ENCODE assay signal across 14 cellular contexts in genomic region chr15:62494144-62494543, GRCh38.
"Had no signal": no experiment of that assay in that cellular context is flagged by ENCODE, and none has a peak within 500 bp of the region (broad histone marks: within the 10 kb centered on the region; RNA-seq: fewer than 3 reads in every experiment).

No MANE protein-coding gene starts in this region.

- H3K9me3 ChIP-seq: psoas muscle, sigmoid colon, upper lobe of left lung had no signal

- H3K27ac ChIP-seq: coronary artery, psoas muscle, upper lobe of left lung had no signal

- H3K36me3 ChIP-seq: sigmoid colon, upper lobe of left lung had no signal

- H3K27me3 ChIP-seq: sigmoid colon, upper lobe of left lung had no signal

- H3K4me1 ChIP-seq: upper lobe of left lung had no signal

- H3K4me3 ChIP-seq: coronary artery, lung, psoas muscle, sigmoid colon, upper lobe of left lung had no signal

- DNase-seq: activated CD4-positive, alpha-beta T cell treated with anti-CD3 and anti-CD28 coated beads, Interleukin-2, amount 10 ng/mL, durations not matched to agents 24 days and 14 days; activated naive CD4-positive, alpha-beta T cell treated with anti-CD3 and anti-CD28 coated beads for 36 hours; central memory CD4-positive, alpha-beta T cell; effector memory CD8-positive, alpha-beta T cell; kidney glomerular epithelial cell; natural killer cell; psoas muscle; sigmoid colon; stimulated activated CD4-positive, alpha-beta T cell treated with anti-CD3 and anti-CD28 coated beads, Interleukin-12 subunit alpha, Interleukin-12 subunit beta, amount 100 ng/mL, for 4 hours; stimulated activated naive CD4-positive, alpha-beta T cell; T-helper 1 cell; upper lobe of left lung had no signal
